Comparison of ENCODE assay signal across 8 cellular contexts in the genomic region with DNA sequence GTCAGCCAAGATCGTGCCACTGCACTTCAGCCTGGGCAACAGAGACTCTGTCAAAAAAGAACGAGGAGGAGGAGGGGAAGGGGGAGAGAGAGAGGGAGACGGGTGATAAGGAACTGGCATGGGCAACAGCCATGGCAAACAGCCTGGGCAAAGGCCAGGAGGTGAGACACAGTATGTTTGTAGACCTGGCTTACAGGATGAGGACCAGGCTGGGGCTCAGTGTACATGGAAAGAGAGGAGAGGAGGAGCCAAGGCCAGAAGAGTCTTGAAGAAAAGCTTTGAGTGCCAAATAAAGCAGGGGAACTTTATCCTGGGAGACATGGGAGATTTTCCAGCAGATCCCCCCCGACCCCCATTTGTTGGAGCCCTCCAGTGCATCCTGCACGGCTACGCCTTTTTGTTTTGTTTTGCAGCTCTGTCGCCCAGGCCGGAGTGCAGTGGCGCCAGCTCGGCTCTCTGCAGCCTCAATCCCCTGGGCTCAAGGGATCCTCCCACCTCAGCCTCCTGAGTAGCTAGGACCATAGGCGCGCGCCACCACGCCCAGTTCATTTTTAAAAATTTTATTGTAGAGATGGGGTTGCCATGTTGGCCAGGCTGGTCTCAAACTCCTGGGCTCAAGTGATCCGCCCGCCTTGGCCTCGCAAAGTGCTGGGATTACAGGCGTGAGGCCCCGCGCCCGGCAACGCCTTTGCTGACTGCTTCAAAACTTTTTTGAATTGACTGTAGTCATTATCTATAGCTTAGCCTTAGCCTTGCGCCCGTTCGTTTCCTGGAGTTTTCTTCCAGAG. TPM values are rescaled to one million over a fixed set of nuclear protein-coding genes. Genes with fewer than 3 reads are reported as not detected.
A peak's percentile ranks its signal among the peaks of the same experiment; 100 is the strongest.
DNase-seq lines count a peak whose midpoint lies in the region; ATAC-seq lines count a peak whose summit lies in the region.

No MANE protein-coding gene starts in this region.

- H3K4me1 ChIP-seq in iPS-15b (ENCODE audit: control insufficient read depth, insufficient read depth, low read length) = peaks cover 13% of the 10 kb centered on the region

- no peaks in the 10 kb centered on the region for H3K9me3 ChIP-seq in iPS-15b (ENCODE audit: control insufficient read depth, insufficient read depth, low read length)

- peak overlapping the region; percentile 87 for H3K4me3 ChIP-seq in iPS-15b (ENCODE audit: low read depth, low read length)

- no peak for ATAC-seq in activated naive CD8-positive, alpha-beta T cell treated with anti-CD3 and anti-CD28 coated beads, Interleukin-2, amount 10 ng/mL, durations not matched to agents 7 days and 5 days (ENCODE audit: low read depth)
- ATAC-seq in stimulated activated memory B cell treated with anti-CD40 and anti-IgM and Interleukin-4, amounts not matched to agents 10 μg/mL and 1 μg/mL and 100 μg/mL, for 72 hours = no peak
- ATAC-seq in GM19351 (IDR thresholded peaks at IDR 0.05; ENCODE audit: unreplicated experiment) = no peak

- H3K27ac Mint-ChIP-seq in activated naive CD8-positive, alpha-beta T cell treated with anti-CD3 and anti-CD28 coated beads, Interleukin-2, amount 10 ng/mL, durations not matched to agents 7 days and 5 days = peak overlapping the region; percentile 98
- peak overlapping the region; percentile 99 for H3K27ac Mint-ChIP-seq in stimulated activated memory B cell treated with anti-CD40 and anti-IgM and Interleukin-4, amounts not matched to agents 10 μg/mL and 1 μg/mL and 100 μg/mL, for 72 hours

- H3K27me3 Mint-ChIP-seq in activated naive CD8-positive, alpha-beta T cell treated with anti-CD3 and anti-CD28 coated beads, Interleukin-2, amount 10 ng/mL, durations not matched to agents 7 days and 5 days = no peaks in the 10 kb centered on the region
- H3K27me3 Mint-ChIP-seq in stimulated activated memory B cell treated with anti-CD40 and anti-IgM and Interleukin-4, amounts not matched to agents 10 μg/mL and 1 μg/mL and 100 μg/mL, for 72 hours = no peaks in the 10 kb centered on the region

- H3K4me1 Mint-ChIP-seq in activated naive CD8-positive, alpha-beta T cell treated with anti-CD3 and anti-CD28 coated beads, Interleukin-2, amount 10 ng/mL, durations not matched to agents 7 days and 5 days = peaks cover 27% of the 10 kb centered on the region
- H3K4me1 Mint-ChIP-seq in stimulated activated memory B cell treated with anti-CD40 and anti-IgM and Interleukin-4, amounts not matched to agents 10 μg/mL and 1 μg/mL and 100 μg/mL, for 72 hours = peaks cover 39% of the 10 kb centered on the region

- no peaks in the 10 kb centered on the region for H3K27me3 ChIP-seq in iPS-15b (ENCODE audit: control insufficient read depth, insufficient read depth, low read length)

- H3K9ac ChIP-seq in iPS-15b (ENCODE audit: low read depth, low read length) = peak overlapping the region; percentile 87

- POLR2A ChIA-PET in activated naive CD8-positive, alpha-beta T cell treated with anti-CD3 and anti-CD28 coated beads, Interleukin-2, amount 10 ng/mL, durations not matched to agents 7 days and 5 days (lab: Charles Lee) = interaction anchor here (0.8 to 4.1 kb wide), 9 partner anchors 12 to 222 kb away, joined by 3 to 14 read pairs (median 4); a partner anchor contains a TSS

- peaks cover 18% of the 10 kb centered on the region for H3K36me3 Mint-ChIP-seq in activated naive CD8-positive, alpha-beta T cell treated with anti-CD3 and anti-CD28 coated beads, Interleukin-2, amount 10 ng/mL, durations not matched to agents 7 days and 5 days
- H3K36me3 Mint-ChIP-seq in stimulated activated memory B cell treated with anti-CD40 and anti-IgM and Interleukin-4, amounts not matched to agents 10 μg/mL and 1 μg/mL and 100 μg/mL, for 72 hours = peaks cover 14% of the 10 kb centered on the region

- no peaks in the 10 kb centered on the region for H3K36me3 ChIP-seq in iPS-15b (ENCODE audit: control insufficient read depth, insufficient read depth, low read length)

- H3K9me3 Mint-ChIP-seq in activated naive CD8-positive, alpha-beta T cell treated with anti-CD3 and anti-CD28 coated beads, Interleukin-2, amount 10 ng/mL, durations not matched to agents 7 days and 5 days = no peaks in the 10 kb centered on the region
- no peaks in the 10 kb centered on the region for H3K9me3 Mint-ChIP-seq in stimulated activated memory B cell treated with anti-CD40 and anti-IgM and Interleukin-4, amounts not matched to agents 10 μg/mL and 1 μg/mL and 100 μg/mL, for 72 hours

- DNase-seq in stimulated activated CD4-positive, alpha-beta T cell treated with anti-CD3 and anti-CD28 coated beads, TNF-alpha, amount 100 ng/mL, for 48 hours (ENCODE audit: low read depth in 3 of 3) = peak in 2 of 3 donors; percentile 10 to 13
- DNase-seq in stimulated activated CD4-positive, alpha-beta T cell treated with anti-CD3 and anti-CD28 coated beads, Interleukin-4, amount 100 ng/mL, for 24 hours = no peak
- peak; percentile 35 for DNase-seq in activated naive CD8-positive, alpha-beta T cell treated with anti-CD3 and anti-CD28 coated beads, Interleukin-2, amount 10 ng/mL, durations not matched to agents 7 days and 5 days
- DNase-seq in NCI-H187 treated with DMSO at 0.1 percent for 48 hours (lab: John Stamatoyannopoulos, UW) (no peak), hippocampal formation (lab: John Stamatoyannopoulos, UW) (no peak)

- peak overlapping the region; percentile 91 for H3K4me3 Mint-ChIP-seq in activated naive CD8-positive, alpha-beta T cell treated with anti-CD3 and anti-CD28 coated beads, Interleukin-2, amount 10 ng/mL, durations not matched to agents 7 days and 5 days
- peak overlapping the region; percentile 84 for H3K4me3 Mint-ChIP-seq in stimulated activated memory B cell treated with anti-CD40 and anti-IgM and Interleukin-4, amounts not matched to agents 10 μg/mL and 1 μg/mL and 100 μg/mL, for 72 hours

RNA-seq across cellular contexts. Expression of a gene that starts 1.2 kb away (rescaled TPM):
- 100 to 1,000 TPM; 133 to 134 TPM for total RNA-seq in activated naive CD8-positive, alpha-beta T cell treated with anti-CD3 and anti-CD28 coated beads, Interleukin-2, amount 10 ng/mL, durations not matched to agents 7 days and 5 days

RNA-seq across cellular contexts. Expression of a gene that starts 43.1 kb away (rescaled TPM):
- total RNA-seq in activated naive CD8-positive, alpha-beta T cell treated with anti-CD3 and anti-CD28 coated beads, Interleukin-2, amount 10 ng/mL, durations not matched to agents 7 days and 5 days = 10 to 100 TPM; 21.3 to 21.6 TPM

Comparison
In these comparisons a context has a peak if more than half of its experiments do, and no peak if none do; other contexts are left out.
1. DNase-seq: peak in stimulated activated CD4-positive, alpha-beta T cell treated with anti-CD3 and anti-CD28 coated beads, TNF-alpha, amount 100 ng/mL, for 48 hours (2 of 3) and activated naive CD8-positive, alpha-beta T cell treated with anti-CD3 and anti-CD28 coated beads, Interleukin-2, amount 10 ng/mL, durations not matched to agents 7 days and 5 days (single experiment); none in stimulated activated CD4-positive, alpha-beta T cell treated with anti-CD3 and anti-CD28 coated beads, Interleukin-4, amount 100 ng/mL, for 24 hours (single experiment), NCI-H187 treated with DMSO at 0.1 percent for 48 hours (single experiment) and hippocampal formation (0 of 2).